ENCODE assay signal across 27 cellular contexts in the genomic region with DNA sequence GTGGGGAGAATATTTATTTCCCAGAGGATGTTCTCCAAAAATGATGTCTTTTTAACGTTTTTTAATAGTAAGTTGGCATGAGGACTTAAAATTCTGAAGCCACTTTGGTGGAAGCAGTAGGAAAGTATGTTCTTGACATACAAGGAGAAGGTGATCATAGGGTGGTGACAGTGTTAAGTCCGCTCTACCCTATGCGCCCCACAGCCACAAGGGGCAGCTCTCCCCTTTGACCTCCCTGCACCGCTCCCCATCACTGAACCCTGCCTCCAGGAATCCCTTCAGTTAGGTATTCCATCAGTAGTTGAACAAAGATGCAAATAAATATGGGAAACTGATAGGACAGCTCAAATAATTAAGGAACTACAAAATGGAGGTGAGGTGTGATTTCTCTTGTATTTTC.
"Had no signal": no experiment of that assay in that cellular context is flagged by ENCODE, and none has a peak within 500 bp of the region (broad histone marks: within the 10 kb centered on the region; RNA-seq: fewer than 3 reads in every experiment).

No MANE protein-coding gene starts in this region.

- H3K27ac Mint-ChIP-seq: activated CD4-positive, alpha-beta T cell treated with anti-CD3 and anti-CD28 coated beads for 36 hours; activated CD4-positive, alpha-beta T cell treated with anti-CD3 and anti-CD28 coated beads, Interleukin-2, amount 10 ng/mL, durations not matched to agents 7 days and 5 days; activated CD8-positive, alpha-beta T cell treated with anti-CD3 and anti-CD28 coated beads, Interleukin-2, amount 10 ng/mL, durations not matched to agents 7 days and 5 days; activated naive CD4-positive, alpha-beta T cell treated with anti-CD3 and anti-CD28 coated beads, Interleukin-2, amount 50 U/mL, for 24 hours; activated naive CD8-positive, alpha-beta T cell treated with anti-CD3 and anti-CD28 coated beads, Interleukin-2, amount 10 ng/mL, durations not matched to agents 7 days and 5 days; activated T-cell treated with anti-CD3 and anti-CD28 coated beads, Interleukin-2, amount 50 U/mL, for 24 hours; activated T-helper 2 cell treated with anti-CD3 and anti-CD28 coated beads, Interferon-gamma antibody, Interleukin-2, Interleukin-4, amounts not matched to agents 10 μg/mL and 5 μg/mL and 100 μg/mL, durations not matched to agents 14 hours and 24 hours and 36 hours had no signal

- H3K27me3 ChIP-seq: ascending aorta, MG63, SJCRH30 had no signal

- H3K4me3 Mint-ChIP-seq: activated CD4-positive, alpha-beta T cell treated with anti-CD3 and anti-CD28 coated beads for 36 hours; activated CD4-positive, alpha-beta T cell treated with anti-CD3 and anti-CD28 coated beads, Interleukin-2, amount 10 ng/mL, durations not matched to agents 7 days and 5 days; activated CD8-positive, alpha-beta T cell treated with anti-CD3 and anti-CD28 coated beads, Interleukin-2, amount 10 ng/mL, durations not matched to agents 7 days and 5 days; activated naive CD4-positive, alpha-beta T cell treated with anti-CD3 and anti-CD28 coated beads, Interleukin-2, amount 50 U/mL, for 24 hours; activated naive CD8-positive, alpha-beta T cell treated with anti-CD3 and anti-CD28 coated beads, Interleukin-2, amount 10 ng/mL, durations not matched to agents 7 days and 5 days; activated T-cell treated with anti-CD3 and anti-CD28 coated beads, Interleukin-2, amount 50 U/mL, for 24 hours had no signal

- DNase-seq: activated CD4-positive, alpha-beta T cell treated with anti-CD3 and anti-CD28 coated beads for 36 hours; activated CD4-positive, alpha-beta T cell treated with anti-CD3 and anti-CD28 coated beads, Interleukin-2, amount 10 ng/mL, durations not matched to agents 7 days and 5 days; activated CD4-positive, alpha-beta T cell treated with anti-CD3 and anti-CD28 coated beads, Interleukin-2, amount 50 U/mL, for 48 hours; activated CD8-positive, alpha-beta T cell treated with anti-CD3 and anti-CD28 coated beads, Interleukin-2, amount 10 ng/mL, durations not matched to agents 7 days and 5 days; activated gamma-delta T cell; activated naive CD4-positive, alpha-beta T cell treated with Interleukin-2 at 50 U/mL for 16 hours; activated naive CD8-positive, alpha-beta T cell treated with anti-CD3 and anti-CD28 coated beads, Interleukin-2, amount 10 ng/mL, durations not matched to agents 7 days and 5 days; activated T-cell treated with anti-CD3 and anti-CD28 coated beads, Interleukin-2, amount 50 U/mL, for 24 hours; amygdala; Kasumi-1; MG63; NCI-H1048; NCI-H1436 treated with DMSO at 0.1 percent for 48 hours; NCI-H1694 treated with DMSO at 0.1 percent for 48 hours; NCI-H2029; NCI-H345; NCI-H524 treated with DMSO at 0.1 percent for 48 hours; SHP77; SJCRH30; T1000; WERI-Rb-1 had no signal

- H3K36me3 Mint-ChIP-seq: activated naive CD4-positive, alpha-beta T cell treated with anti-CD3 and anti-CD28 coated beads, Interleukin-2, amount 50 U/mL, for 24 hours; activated naive CD8-positive, alpha-beta T cell treated with anti-CD3 and anti-CD28 coated beads, Interleukin-2, amount 10 ng/mL, durations not matched to agents 7 days and 5 days had no signal

- H3K36me3 ChIP-seq: ascending aorta, MG63, SJCRH30, WERI-Rb-1 had no signal

- H3K4me3 ChIP-seq: ascending aorta, MG63, SJCRH30, SK-N-MC had no signal

- H3K4me1 ChIP-seq: ascending aorta had no signal

- H3K27ac ChIP-seq: ascending aorta, SJCRH30, WERI-Rb-1 had no signal

- H3K9me3 ChIP-seq: ascending aorta, MG63, SJCRH30 had no signal

- ATAC-seq: activated CD4-positive, alpha-beta T cell treated with anti-CD3 and anti-CD28 coated beads for 36 hours; activated CD4-positive, CD25-positive, alpha-beta regulatory T cell treated with anti-CD3 and anti-CD28 coated beads, Interleukin-2, amount 50 U/mL, for 24 hours; activated CD8-positive, alpha-beta T cell treated with anti-CD3 and anti-CD28 coated beads, Interleukin-2, amount 10 ng/mL, durations not matched to agents 7 days and 5 days; Panc1 had no signal

- H3K27me3 Mint-ChIP-seq: activated CD4-positive, alpha-beta T cell treated with anti-CD3 and anti-CD28 coated beads for 36 hours; activated CD4-positive, alpha-beta T cell treated with anti-CD3 and anti-CD28 coated beads, Interleukin-2, amount 10 ng/mL, durations not matched to agents 7 days and 5 days; activated T-cell treated with anti-CD3 and anti-CD28 coated beads, Interleukin-2, amount 50 U/mL, for 24 hours had no signal

- H3K4me1 Mint-ChIP-seq: activated CD4-positive, alpha-beta T cell treated with anti-CD3 and anti-CD28 coated beads for 36 hours; activated CD4-positive, alpha-beta T cell treated with anti-CD3 and anti-CD28 coated beads, Interleukin-2, amount 10 ng/mL, durations not matched to agents 7 days and 5 days; activated naive CD4-positive, alpha-beta T cell treated with anti-CD3 and anti-CD28 coated beads, Interleukin-2, amount 50 U/mL, for 24 hours; activated naive CD8-positive, alpha-beta T cell treated with anti-CD3 and anti-CD28 coated beads, Interleukin-2, amount 10 ng/mL, durations not matched to agents 7 days and 5 days had no signal

- H3K9me3 Mint-ChIP-seq: activated CD4-positive, alpha-beta T cell treated with anti-CD3 and anti-CD28 coated beads, Interleukin-2, amount 10 ng/mL, durations not matched to agents 7 days and 5 days; activated naive CD4-positive, alpha-beta T cell treated with anti-CD3 and anti-CD28 coated beads, Interleukin-2, amount 50 U/mL, for 24 hours; activated naive CD8-positive, alpha-beta T cell treated with anti-CD3 and anti-CD28 coated beads, Interleukin-2, amount 10 ng/mL, durations not matched to agents 7 days and 5 days; activated T-cell treated with anti-CD3 and anti-CD28 coated beads, Interleukin-2, amount 50 U/mL, for 24 hours; activated T-helper 2 cell treated with anti-CD3 and anti-CD28 coated beads, Interferon-gamma antibody, Interleukin-2, Interleukin-4, amounts not matched to agents 10 μg/mL and 5 μg/mL and 100 μg/mL, durations not matched to agents 14 hours and 24 hours and 36 hours had no signal
